8 cellular contexts compared by ENCODE assay signal in the genomic region with DNA sequence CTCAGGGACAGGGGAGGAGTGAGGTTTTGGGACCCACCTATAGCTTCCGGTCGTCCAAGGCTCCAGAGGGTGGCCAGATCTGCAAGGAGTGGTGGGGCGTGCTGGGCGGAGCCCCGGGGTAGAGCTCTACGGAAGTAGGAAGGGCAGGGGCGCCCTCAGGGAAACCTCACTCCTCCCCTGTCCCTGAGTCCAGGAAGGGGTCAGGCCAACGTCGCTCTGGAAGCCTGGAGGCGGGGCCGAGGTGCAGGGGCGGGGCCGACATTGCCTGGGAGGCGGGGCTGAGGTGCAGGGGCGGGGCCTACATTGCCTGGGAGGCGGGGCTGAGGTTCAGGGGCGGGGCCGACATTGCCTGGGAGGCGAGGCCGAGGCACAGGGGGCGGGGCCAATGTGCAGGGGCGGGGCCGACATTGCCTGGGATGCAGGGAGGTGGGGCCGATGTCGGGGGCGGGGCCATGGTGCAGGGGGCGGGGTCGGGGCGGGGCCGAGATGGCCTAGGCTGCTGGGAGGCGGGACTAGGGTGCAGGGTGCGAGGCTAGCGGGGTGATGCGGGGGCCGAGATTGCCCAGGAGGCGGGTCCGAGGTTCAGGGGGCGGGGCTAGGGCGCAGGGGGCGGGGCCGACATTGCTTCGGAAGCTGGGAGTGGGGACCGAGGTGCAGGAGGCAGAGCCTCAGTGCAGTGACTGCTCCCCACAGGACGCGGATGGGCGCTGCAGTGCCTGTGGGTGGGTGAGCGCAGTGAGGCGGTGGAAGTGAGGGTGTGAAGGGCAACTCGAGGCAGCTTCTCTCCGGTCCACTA. TPM values are rescaled to one million over a fixed set of nuclear protein-coding genes. Genes with fewer than 3 reads are reported as not detected.
DNase-seq lines count a peak whose midpoint lies in the region; TF ChIP-seq lines count a peak whose summit lies in the region.

No MANE protein-coding gene starts in this region.

- H3F3A ChIP-seq in DOHH2 (ENCODE audit: control insufficient read depth, insufficient read depth), result no peaks in the 10 kb centered on the region

- H3K4me1 ChIP-seq in DOHH2 (ENCODE audit: control insufficient read depth, low read length), result peaks cover 11% of the 10 kb centered on the region

- peak overlapping the region; percentile 52 for H3K4me3 ChIP-seq in DOHH2 (ENCODE audit: low read length)

- H3K9me3 ChIP-seq in DOHH2 (ENCODE audit: control insufficient read depth, insufficient read depth, low read length), result no peaks in the 10 kb centered on the region

- no peak overlapping the region for H3K27ac ChIP-seq in DOHH2 (ENCODE audit: low read depth, low read length)

- peak overlapping the region; percentile 42 for H3K4me2 ChIP-seq in DOHH2 (ENCODE audit: low read length)

- no peaks in the 10 kb centered on the region for H4K20me1 ChIP-seq in DOHH2 (ENCODE audit: control insufficient read depth, insufficient read depth, low read depth, low read length)

- H3K9me2 ChIP-seq in DOHH2 (replicated peaks; ENCODE audit: control insufficient read depth, low read length), result no peaks in the 10 kb centered on the region

- H3K36me3 ChIP-seq in DOHH2 (ENCODE audit: control insufficient read depth, low read length), result no peaks in the 10 kb centered on the region

- H3K27me3 ChIP-seq in DOHH2 (ENCODE audit: control insufficient read depth, low read length), result no peaks in the 10 kb centered on the region

- no peaks in the 10 kb centered on the region for H3K79me2 ChIP-seq in DOHH2 (ENCODE audit: control insufficient read depth, low read length)

- no peak for TF ChIP-seq CTCF in DOHH2 (IDR thresholded peaks at IDR 0.05; ENCODE audit: low read depth, low read length, poor library complexity, severe bottlenecking)

- DNase-seq in NAMALWA (ENCODE audit: low spot score), result peak; percentile 81
- peak; percentile 27 to 37 for DNase-seq in activated CD4-positive, alpha-beta T cell treated with anti-CD3 and anti-CD28 coated beads, Interleukin-2, amount 50 U/mL, for 24 hours (ENCODE audit: low read depth in 1 of 2, low spot score in 1 of 2)
- DNase-seq in ecto neural progenitor cell (ENCODE audit: low spot score), result peak; percentile 95
- peak; percentile 94 for DNase-seq in mesenteric fat pad (ENCODE audit: low spot score)
- DNase-seq in stimulated activated naive CD4-positive, alpha-beta T cell (lab: John Stamatoyannopoulos, UW), result peak; percentile 29 to 83 (median 66)
- DNase-seq in H4 (ENCODE audit: low spot score), result no peak
- no peak for DNase-seq in NCI-H1105 treated with DMSO at 0.1 percent for 48 hours (lab: John Stamatoyannopoulos, UW)

RNA-seq across cellular contexts. Expression of a gene that starts 4.9 kb away (rescaled TPM):
- 212 TPM for total RNA-seq in mesenteric fat pad
- 3.7 and 5.8 TPM in 2 replicates for total RNA-seq in H4 (2014; rRNA removed; shearing (Covaris generic))

RNA-seq across cellular contexts. Expression of a gene that starts 8.6 kb away (rescaled TPM):
- not detected for total RNA-seq in mesenteric fat pad
- total RNA-seq in H4 (2014; rRNA removed; shearing (Covaris generic)), result not detected in 2 replicates

RNA-seq across cellular contexts. Expression of a gene that starts 27.7 kb away (rescaled TPM):
- total RNA-seq in mesenteric fat pad, result 193 TPM
- total RNA-seq in H4 (2014; rRNA removed; shearing (Covaris generic)), result 35.6 and 45.6 TPM in 2 replicates

RNA-seq across cellular contexts. Expression of a gene that starts 40.8 kb away (rescaled TPM):
- 37.3 TPM for total RNA-seq in mesenteric fat pad
- total RNA-seq in H4 (2014; rRNA removed; shearing (Covaris generic)), result 23.8 and 27.4 TPM in 2 replicates

RNA-seq across cellular contexts. Expression of a gene that starts 47.1 kb away (rescaled TPM):
- 0.67 TPM for total RNA-seq in mesenteric fat pad
- not detected in 2 replicates for total RNA-seq in H4 (2014; rRNA removed; shearing (Covaris generic))

Comparison
In these comparisons a context has a peak if more than half of its experiments do, and no peak if none do; other contexts are left out.
1. DNase-seq: peak in NAMALWA (single experiment), activated CD4-positive, alpha-beta T cell treated with anti-CD3 and anti-CD28 coated beads, Interleukin-2, amount 50 U/mL, for 24 hours (2 of 2), ecto neural progenitor cell (single experiment), mesenteric fat pad (single experiment) and stimulated activated naive CD4-positive, alpha-beta T cell (6 of 6); none in H4 (single experiment) and NCI-H1105 treated with DMSO at 0.1 percent for 48 hours (single experiment).
2. RNA of a gene that starts 4.9 kb away (total RNA-seq): 212 TPM in mesenteric fat pad (single experiment); 3.7 to 5.8 TPM in H4; every median in the first group is over 10 times any median in the second.